ENCODE assay signal across 10 cellular contexts in the genomic region with DNA sequence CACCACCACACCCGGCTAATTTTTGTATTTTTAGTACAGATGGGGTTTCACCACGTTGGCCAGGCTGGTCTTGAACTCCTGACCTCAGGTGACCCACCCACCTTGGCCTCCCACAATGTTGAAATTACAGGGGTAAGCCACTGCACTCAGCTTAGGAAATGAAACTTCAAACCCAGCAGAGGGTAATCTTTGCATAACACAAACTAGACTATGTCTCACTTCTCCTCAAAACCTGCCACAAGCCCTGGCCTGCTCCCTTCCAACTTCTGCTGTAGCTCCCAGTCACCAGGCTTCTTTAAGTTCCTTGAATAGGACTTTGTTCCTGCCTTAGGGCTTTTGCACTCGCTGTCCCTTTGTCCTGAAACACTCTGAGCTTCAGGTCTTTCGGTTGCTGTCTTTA. TPM values are rescaled to one million over a fixed set of nuclear protein-coding genes. Genes with fewer than 3 reads are reported as not detected.
DNase-seq lines count a peak whose midpoint lies in the region; ATAC-seq and TF ChIP-seq lines count a peak whose summit lies in the region.
"Had no signal": no experiment of that assay in that cellular context is flagged by ENCODE, and none has a peak within 500 bp of the region (broad histone marks: within the 10 kb centered on the region; RNA-seq: fewer than 3 reads in every experiment).

No MANE protein-coding gene starts in this region.

- H4K20me1 ChIP-seq in GM23248 (ENCODE audit: insufficient read depth): no peaks in the 10 kb centered on the region

- POLR2A ChIA-PET in HEK293 (lab: Yijun Ruan, JAX): no interaction called here

- in situ Hi-C loops in GM23248 (cut with MboI): loop anchor here (5.0 kb wide), 1 partner anchor 55 kb away; no protein-coding TSS in a partner anchor

- no peaks in the 10 kb centered on the region for H3K27me3 Mint-ChIP-seq in memory B cell
- H3K27me3 Mint-ChIP-seq in activated naive CD8-positive, alpha-beta T cell treated with anti-CD3 and anti-CD28 coated beads for 36 hours: no peaks in the 10 kb centered on the region
- H3K27me3 Mint-ChIP-seq in endodermal cell (ENCODE audit: insufficient read depth): no peaks in the 10 kb centered on the region

- no peaks in the 10 kb centered on the region for H3K9me2 ChIP-seq in GM23248 (ENCODE audit: insufficient read depth)
- H3K9me2 ChIP-seq: SK-N-SH had no signal

- no peak for TF ChIP-seq CTCF in HEK293 (tag by site-specific recombination; IDR thresholded peaks at IDR 0.05)
- no peak for TF ChIP-seq CTCF in endodermal cell (conservative IDR thresholded peaks at IDR 0.05)

- H3K79me2 ChIP-seq in GM23248 (ENCODE audit: insufficient read depth): no peaks in the 10 kb centered on the region

- no peak overlapping the region for H3K9ac ChIP-seq in GM23248
- no peak overlapping the region for H3K9ac ChIP-seq in endodermal cell (ENCODE audit: extremely low read depth, low read length, poor library complexity, severe bottlenecking)
- H3K9ac ChIP-seq: SK-N-SH had no signal

- H3K27ac ChIP-seq in HEK293 (ENCODE audit: extremely low read depth, low read depth, low read length): no peak overlapping the region
- H3K27ac ChIP-seq in GM23248: no peak overlapping the region
- no peak overlapping the region for H3K27ac ChIP-seq in endodermal cell (ENCODE audit: low read depth, low read length)
- H3K27ac ChIP-seq: heart left ventricle had no signal

- H3K36me3 ChIP-seq in HEK293 (ENCODE audit: control insufficient read depth in 2 of 2, insufficient read depth in 1 of 2, low read length in 2 of 2): no peaks in the 10 kb centered on the region
- no peaks in the 10 kb centered on the region for H3K36me3 ChIP-seq in GM23248 (ENCODE audit: low read depth)
- H3K36me3 ChIP-seq in endodermal cell (ENCODE audit: control insufficient read depth, insufficient read depth, low read length): no peaks in the 10 kb centered on the region
- H3K36me3 ChIP-seq: heart left ventricle had no signal

- H3K4me1 Mint-ChIP-seq in memory B cell (peaks cover 39% of the 10 kb centered on the region), endodermal cell (peaks cover 4% of the 10 kb centered on the region)
- peaks cover 8% of the 10 kb centered on the region for H3K4me1 Mint-ChIP-seq in activated naive CD8-positive, alpha-beta T cell treated with anti-CD3 and anti-CD28 coated beads for 36 hours

- H3K4me1 ChIP-seq in HEK293 (ENCODE audit: control insufficient read depth, insufficient read depth, low read length) (peaks cover 4% of the 10 kb centered on the region), GM23248 (ENCODE audit: insufficient read depth) (peaks cover 21% of the 10 kb centered on the region), endodermal cell (ENCODE audit: control insufficient read depth, insufficient read depth, low read length) (no peaks in the 10 kb centered on the region)

- H3K27ac Mint-ChIP-seq in memory B cell: peak overlapping the region; percentile 67
- no peak overlapping the region for H3K27ac Mint-ChIP-seq in activated naive CD8-positive, alpha-beta T cell treated with anti-CD3 and anti-CD28 coated beads for 36 hours
- H3K27ac Mint-ChIP-seq in endodermal cell: no peak overlapping the region

- H3K4me3 Mint-ChIP-seq in memory B cell: peak overlapping the region; percentile 37
- H3K4me3 Mint-ChIP-seq in activated naive CD8-positive, alpha-beta T cell treated with anti-CD3 and anti-CD28 coated beads for 36 hours: no peak overlapping the region
- H3K4me3 Mint-ChIP-seq in endodermal cell: no peak overlapping the region

- peak; percentile 90 for DNase-seq in MV-4-11 (lab: John Stamatoyannopoulos, UW)
- DNase-seq in memory B cell (ENCODE audit: low spot score in 2 of 2): peak in 1 of 2 donors; percentile 34
- DNase-seq in GM23248: no peak
- DNase-seq in activated naive CD8-positive, alpha-beta T cell treated with anti-CD3 and anti-CD28 coated beads for 36 hours: no peak
- DNase-seq in endodermal cell: no peak
- no peak for DNase-seq in DMS114 treated with DMSO at 0.1 percent for 48 hours (lab: John Stamatoyannopoulos, UW; ENCODE audit: unreplicated experiment)
- DNase-seq: heart left ventricle, SK-N-SH had no signal

- H3K36me3 Mint-ChIP-seq in memory B cell: no peaks in the 10 kb centered on the region
- H3K36me3 Mint-ChIP-seq in activated naive CD8-positive, alpha-beta T cell treated with anti-CD3 and anti-CD28 coated beads for 36 hours: no peaks in the 10 kb centered on the region
- H3K36me3 Mint-ChIP-seq in endodermal cell (ENCODE audit: low read depth): no peaks in the 10 kb centered on the region

- peak; percentile 59 for ATAC-seq in GM18505 (IDR thresholded peaks at IDR 0.05; ENCODE audit: unreplicated experiment)
- peak; percentile 72 for ATAC-seq in memory B cell (ENCODE audit: low read depth)
- ATAC-seq: heart left ventricle had no signal

- H3F3A ChIP-seq in GM23248 (ENCODE audit: insufficient read depth): peaks cover 24% of the 10 kb centered on the region

- WGBS in GM23248 (ENCODE audit: low coverage in 1 of 2, low lambda C conversion rate in 2 of 2, missing lambda C conversion rate in 2 of 2), 2 experiments: 84 to 88% methylated on average over 4 of the region's 4 CpGs
- 82 to 86% methylated on average over 4 of the region's 4 CpGs for WGBS in endodermal cell (ENCODE audit: insufficient coverage in 1 of 2, insufficient read length in 1 of 2), 2 experiments

- H3K4me3 ChIP-seq in HEK293 (ENCODE audit: low read depth, low read length) (no peak overlapping the region), GM23248 (no peak overlapping the region), endodermal cell (ENCODE audit: low read length) (no peak overlapping the region)
- H3K4me3 ChIP-seq: heart left ventricle had no signal

- no peak overlapping the region for H2AFZ ChIP-seq in GM23248

- no peak overlapping the region for H3K4me2 ChIP-seq in GM23248 (ENCODE audit: unreplicated experiment)
- H3K4me2 ChIP-seq: SK-N-SH had no signal

- no peak for TF ChIP-seq POLR2A in GM18505 (IDR thresholded peaks at IDR 0.05; ENCODE audit: borderline replicate concordance, extremely low read depth, insufficient read depth, insufficient read length)

- no peaks in the 10 kb centered on the region for H3K27me3 ChIP-seq in GM23248 (replicated peaks; ENCODE audit: insufficient read depth)
- H3K27me3 ChIP-seq in endodermal cell (ENCODE audit: control insufficient read depth, insufficient read depth, low read length, poor library complexity, severe bottlenecking): no peaks in the 10 kb centered on the region
- H3K27me3 ChIP-seq: heart left ventricle had no signal

- CTCF ChIA-PET in HEK293 (lab: Yijun Ruan, JAX): interaction anchor here (0.6 to 4.2 kb wide), 9 partner anchors 10 to 127 kb away, joined by 3 to 39 read pairs (median 3); no protein-coding TSS in a partner anchor

- H3K9me3 ChIP-seq in HEK293 (ENCODE audit: control insufficient read depth, insufficient read depth, low read depth, low read length) (no peaks in the 10 kb centered on the region), GM23248 (ENCODE audit: low read depth) (no peaks in the 10 kb centered on the region), endodermal cell (ENCODE audit: control insufficient read depth, low read length) (no peaks in the 10 kb centered on the region)
- H3K9me3 ChIP-seq: heart left ventricle, SK-N-SH had no signal

- H3K9me3 Mint-ChIP-seq in memory B cell (no peaks in the 10 kb centered on the region), endodermal cell (no peaks in the 10 kb centered on the region)
- no peaks in the 10 kb centered on the region for H3K9me3 Mint-ChIP-seq in activated naive CD8-positive, alpha-beta T cell treated with anti-CD3 and anti-CD28 coated beads for 36 hours

TF ChIP-seq in HEK293, 187 proteins besides CTCF, POLR2A, EP300 and RAD21:
- TF ChIP-seq ZNF19 (tag by site-specific recombination; IDR thresholded peaks at IDR 0.05; ENCODE audit: low read depth): no peak
- peak; percentile 53 for TF ChIP-seq ZNF623 (tag by site-specific recombination; IDR thresholded peaks at IDR 0.05)
- TF ChIP-seq ZFHX2 (tag by site-specific recombination; conservative IDR thresholded peaks at IDR 0.05): peak; percentile 16; the same call in 1 of the 2 replicates
- peak; percentile 15; the same call in 1 of the 2 replicates for TF ChIP-seq GLIS1 (tag by site-specific recombination; IDR thresholded peaks at IDR 0.05)
- TF ChIP-seq ZNF16 (tag by site-specific recombination; IDR thresholded peaks at IDR 0.05; ENCODE audit: low read depth): peak; percentile 78

RNA-seq across cellular contexts. Expression of a gene that starts 39.2 kb away (rescaled TPM):
- 3.2 and 3.6 TPM in 2 replicates for total RNA-seq in GM23248 (2014; rRNA removed; shearing (Covaris generic))
- polyA plus RNA-seq in GM23248 (2016; fragmentation: Nextera tagmentation; extraction: Ambion mirVana): 4.5 and 4.7 TPM in 2 replicates
- total RNA-seq in activated naive CD8-positive, alpha-beta T cell treated with anti-CD3 and anti-CD28 coated beads for 36 hours: 1 to 10 TPM; 3.0 to 4.1 TPM
- total RNA-seq in endodermal cell: 10 to 100 TPM; 25.1 to 33.1 TPM
- polyA plus RNA-seq in endodermal cell (2013, experiment 1 of 2): 20.3 TPM
- polyA plus RNA-seq in endodermal cell (2013, experiment 2 of 2): 19.6 TPM

RNA-seq across cellular contexts. Expression of a gene that starts 59.7 kb away (rescaled TPM):
- 58.3 and 67.7 TPM in 2 replicates for total RNA-seq in GM23248 (2014; rRNA removed; shearing (Covaris generic))
- 104 and 109 TPM in 2 replicates for polyA plus RNA-seq in GM23248 (2016; fragmentation: Nextera tagmentation; extraction: Ambion mirVana)
- 100 to 1,000 TPM; 148 to 157 TPM for total RNA-seq in activated naive CD8-positive, alpha-beta T cell treated with anti-CD3 and anti-CD28 coated beads for 36 hours
- total RNA-seq in endodermal cell: 10 to 100 TPM; 27.0 to 50.8 TPM
- polyA plus RNA-seq in endodermal cell (2013, experiment 1 of 2): 120 TPM
- polyA plus RNA-seq in endodermal cell (2013, experiment 2 of 2): 116 TPM
